In the genomic region with DNA sequence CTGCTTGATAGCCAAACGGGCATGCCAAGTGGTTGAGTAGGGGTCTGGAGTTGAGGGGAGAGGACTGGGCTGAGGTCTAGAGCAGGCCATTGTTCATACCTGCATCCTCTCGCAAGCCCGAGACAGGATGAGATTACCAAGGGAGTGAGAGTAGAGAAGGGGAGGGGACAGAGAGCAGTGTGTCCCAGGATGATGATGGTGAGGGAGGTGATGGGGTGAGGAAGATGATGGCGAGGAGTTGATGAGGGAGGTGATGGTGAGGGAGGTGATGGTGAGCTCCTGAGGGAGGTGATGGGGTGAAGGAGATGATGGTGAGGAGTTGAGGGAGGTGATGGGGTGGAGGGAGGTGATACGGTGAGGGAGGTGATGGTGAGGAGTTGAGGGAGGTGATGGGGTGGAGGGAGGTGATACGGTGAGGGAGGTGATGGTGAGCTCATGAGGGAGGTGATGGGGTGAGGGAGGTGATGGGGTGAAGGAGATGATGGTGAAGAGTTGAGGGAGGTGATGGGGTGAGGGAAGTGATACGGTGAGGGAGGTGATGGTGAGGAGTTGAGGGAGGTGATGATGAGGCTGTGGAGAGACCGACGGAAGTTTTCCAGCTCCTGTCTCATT, we compare ENCODE assay signal across 22 cellular contexts. TPM values are rescaled to one million over a fixed set of nuclear protein-coding genes. Genes with fewer than 3 reads are reported as not detected.
DNase-seq lines count a peak whose midpoint lies in the region; ATAC-seq, FAIRE-seq and TF ChIP-seq lines count a peak whose summit lies in the region.
"Had no signal": no experiment of that assay in that cellular context is flagged by ENCODE, and none has a peak within 500 bp of the region (broad histone marks: within the 10 kb centered on the region; RNA-seq: fewer than 3 reads in every experiment).

No MANE protein-coding gene starts in this region.

- peaks cover 63% of the 10 kb centered on the region for H3K4me1 Mint-ChIP-seq in activated T-cell treated with anti-CD3 and anti-CD28 coated beads, Interleukin-2, amount 50 U/mL, for 72 hours (ENCODE audit: low read depth)
- H3K4me1 Mint-ChIP-seq in activated T-cell treated with anti-CD3 and anti-CD28 coated beads, Interleukin-2, amount 50 U/mL, for 4 hours (ENCODE audit: low read depth), result peaks cover 86% of the 10 kb centered on the region
- H3K4me1 Mint-ChIP-seq in WTC11, result peaks cover 36% of the 10 kb centered on the region

- no peak overlapping the region for H4K91ac ChIP-seq in H1 (replicated peaks; ENCODE audit: insufficient read length, low read length)

- no peak overlapping the region for H3K56ac ChIP-seq in H1 (replicated peaks; ENCODE audit: insufficient read length, low read depth, low read length)

- H3K18ac ChIP-seq in H1 (ENCODE audit: extremely low read depth, low read length), result no peak overlapping the region

- no peak for TF ChIP-seq RAD21 in H1 (IDR thresholded peaks at IDR 0.05 in 1 of 2, conservative IDR thresholded peaks at IDR 0.05 in 1 of 2; ENCODE audit: low read depth in 2 of 2, low read length in 2 of 2)

- no peak for DNase-seq in activated T-cell treated with anti-CD3 and anti-CD28 coated beads, Interleukin-2, amount 50 U/mL, for 72 hours
- no peak for DNase-seq in activated T-cell treated with anti-CD3 and anti-CD28 coated beads, Interleukin-2, amount 50 U/mL, for 4 hours
- DNase-seq in WTC11 (ENCODE audit: low spot score) (no peak), H1 (ENCODE audit: low read depth in 1 of 2, low spot score in 2 of 2) (no peak), posterior vena cava (ENCODE audit: low spot score) (peak; percentile 43), CD1c-positive myeloid dendritic cell (ENCODE audit: extremely low spot score) (no peak), RKO (ENCODE audit: low spot score) (no peak)
- DNase-seq: ACHN; activated CD4-positive, alpha-beta T cell treated with anti-CD3 and anti-CD28 coated beads for 48 hours; adrenal gland; left ventricle myocardium superior; MV-4-11; NCI-H187 treated with DMSO at 0.1 percent for 48 hours; NCI-H748 treated with DMSO at 0.1 percent for 48 hours; occipital lobe; testis had no signal

- H3K23me2 ChIP-seq in H1 (ENCODE audit: low read depth, low read length), result no peaks in the 10 kb centered on the region; the same call in 1 of the 2 replicates

- no peak overlapping the region for H2AFZ ChIP-seq in H1 (ENCODE audit: low read length)
- H2AFZ ChIP-seq: GM23338 had no signal

- ATAC-seq in activated T-cell treated with anti-CD3 and anti-CD28 coated beads, Interleukin-2, amount 50 U/mL, for 72 hours (replicated peaks in 1 of 2), result no peak
- ATAC-seq in activated T-cell treated with anti-CD3 and anti-CD28 coated beads, Interleukin-2, amount 50 U/mL, for 4 hours, result no peak
- no peak for ATAC-seq in WTC11
- no peak for ATAC-seq in HG03439 (IDR thresholded peaks at IDR 0.05; ENCODE audit: unreplicated experiment)
- ATAC-seq: GM12878, left ventricle myocardium superior had no signal

- TF ChIP-seq POLR2A in H1 (IDR thresholded peaks at IDR 0.05; ENCODE audit: control extremely low read depth in 1 of 2, low read depth in 2 of 2, low read length in 2 of 2), result no peak

- H3K4me3 Mint-ChIP-seq in activated T-cell treated with anti-CD3 and anti-CD28 coated beads, Interleukin-2, amount 50 U/mL, for 72 hours, result peak overlapping the region in 1 of 2 donors; percentile 71
- H3K4me3 Mint-ChIP-seq in activated T-cell treated with anti-CD3 and anti-CD28 coated beads, Interleukin-2, amount 50 U/mL, for 4 hours, result no peak overlapping the region
- H3K4me3 Mint-ChIP-seq in WTC11, result no peak overlapping the region
- H3K4me3 Mint-ChIP-seq: CD14-positive monocyte; dendritic cell treated with granulocyte-macrophage colony-stimulating factor and Interleukin-4, amounts not matched to agents 40 ng/mL and 50 ng/mL, for 4 days; GM23338 had no signal

- FAIRE-seq in H1 (lab: Jason Lieb, UNC), result no peak
- FAIRE-seq: GM12878, TTC549 had no signal

- no peak overlapping the region; the same call in 1 of the 2 replicates for H4K8ac ChIP-seq in H1 (ENCODE audit: extremely low read depth, insufficient read depth, low read length)

- WGBS in H1 (ENCODE audit: extremely low coverage in 1 of 2, insufficient coverage in 1 of 2, insufficient read length in 1 of 2, insufficient replicate concordance in 2 of 2, low coverage in 1 of 2, low lambda C conversion rate in 2 of 2, missing lambda C conversion rate in 1 of 2), 2 experiments, result 86 to 100% methylated on average over 4 to 7 of the region's 9 CpGs

- no peak overlapping the region for H3K23ac ChIP-seq in H1 (ENCODE audit: insufficient read length)

- no peak overlapping the region; the same call in 1 of the 2 replicates for H2BK5ac ChIP-seq in H1 (ENCODE audit: low read depth, low read length)

- CTCF ChIA-PET in WTC11 (lab: Charles Lee) (interaction anchor here (1.2 to 2.3 kb wide), 4 partner anchors 30 to 352 kb away, joined by 4 to 9 read pairs (median 7); no protein-coding TSS in a partner anchor), H1 (lab: Charles Lee; ENCODE audit: partially characterized antibody) (interaction anchor here (0.6 to 3.1 kb wide), 10 partner anchors 12 to 311 kb away, joined by 3 to 12 read pairs (median 3); no protein-coding TSS in a partner anchor)

- intact Hi-C loops in posterior vena cava (cut with DNase I), result no loop called here

- H3K27me3 ChIP-seq in H1 (replicated peaks in 1 of 4; ENCODE audit: control insufficient read depth in 3 of 4, extremely low read depth in 1 of 4, insufficient read depth in 3 of 4, low read length in 3 of 4), result no peaks in the 10 kb centered on the region
- H3K27me3 ChIP-seq: adrenal gland, testis had no signal

- peaks cover 44% of the 10 kb centered on the region for H3K79me1 ChIP-seq in H1 (ENCODE audit: low read depth, low read length)

- H3K36me3 Mint-ChIP-seq in activated T-cell treated with anti-CD3 and anti-CD28 coated beads, Interleukin-2, amount 50 U/mL, for 72 hours (ENCODE audit: insufficient read depth in 2 of 2), result peaks cover 0 to 4% of the 10 kb centered on the region in 2 donors
- peaks cover 7% of the 10 kb centered on the region for H3K36me3 Mint-ChIP-seq in activated T-cell treated with anti-CD3 and anti-CD28 coated beads, Interleukin-2, amount 50 U/mL, for 4 hours (ENCODE audit: insufficient read depth)
- peaks cover 3% of the 10 kb centered on the region; the same call in 1 of the 2 replicates for H3K36me3 Mint-ChIP-seq in WTC11

- peaks cover 35 to 44% of the 10 kb centered on the region in 2 experiments for H4K20me1 ChIP-seq in H1 (replicated peaks in 1 of 2; ENCODE audit: control insufficient read depth in 1 of 2, insufficient read depth in 2 of 2, low read length in 2 of 2)

- H3K9me3 Mint-ChIP-seq in activated T-cell treated with anti-CD3 and anti-CD28 coated beads, Interleukin-2, amount 50 U/mL, for 72 hours, result no peaks in the 10 kb centered on the region
- H3K9me3 Mint-ChIP-seq in activated T-cell treated with anti-CD3 and anti-CD28 coated beads, Interleukin-2, amount 50 U/mL, for 4 hours, result no peaks in the 10 kb centered on the region
- no peaks in the 10 kb centered on the region for H3K9me3 Mint-ChIP-seq in WTC11
- H3K9me3 Mint-ChIP-seq: CD14-positive monocyte; dendritic cell treated with granulocyte-macrophage colony-stimulating factor and Interleukin-4, amounts not matched to agents 40 ng/mL and 50 ng/mL, for 4 days; GM23338 had no signal

- POLR2A ChIA-PET in WTC11 (lab: Charles Lee) (no interaction called here), H1 (lab: Charles Lee; ENCODE audit: partially characterized antibody) (interaction anchor here (1.1 to 1.3 kb wide), 2 partner anchors 16 to 30 kb away, joined by 3 read pairs; no protein-coding TSS in a partner anchor)

- H3K27ac Mint-ChIP-seq in activated T-cell treated with anti-CD3 and anti-CD28 coated beads, Interleukin-2, amount 50 U/mL, for 72 hours, result peak overlapping the region; percentile 69
- peak overlapping the region; percentile 47; the same call in 1 of the 2 replicates for H3K27ac Mint-ChIP-seq in WTC11
- H3K27ac Mint-ChIP-seq: GM23338 had no signal

- H2BK12ac ChIP-seq in H1 (ENCODE audit: low read depth, low read length), result no peak overlapping the region

- peak overlapping the region; percentile 39; the same call in 1 of the 2 replicates for H2AK5ac ChIP-seq in H1 (ENCODE audit: low read depth, low read length)

- no peak overlapping the region for H3K14ac ChIP-seq in H1 (ENCODE audit: insufficient read length)

- H2BK120ac ChIP-seq in H1 (replicated peaks; ENCODE audit: low read depth, low read length), result no peak overlapping the region

- H2BK20ac ChIP-seq in H1 (ENCODE audit: low read length), result no peak overlapping the region

- peak overlapping the region; percentile 80 for H3K4ac ChIP-seq in H1 (replicated peaks; ENCODE audit: insufficient read length, low read depth, low read length)

- H3K79me2 ChIP-seq in H1 (ENCODE audit: control insufficient read depth in 1 of 2, insufficient read depth in 2 of 2, low read length in 2 of 2), result peaks cover 5 to 90% of the 10 kb centered on the region in 2 experiments; a peak in 3 of 4 replicates

- no peak overlapping the region for H3K4me2 ChIP-seq in H1 (ENCODE audit: insufficient read depth in 1 of 2, low read depth in 2 of 2, low read length in 2 of 2)
- H3K4me2 ChIP-seq: GM23338 had no signal

- no peak for TF ChIP-seq EP300 in H1 (IDR thresholded peaks at IDR 0.05; ENCODE audit: borderline replicate concordance in 1 of 2, low read depth in 2 of 2, low read length in 2 of 2)

- TF ChIP-seq CTCF in WTC11 (IDR thresholded peaks at IDR 0.05), result no peak
- no peak for TF ChIP-seq CTCF in H1 (IDR thresholded peaks at IDR 0.05; ENCODE audit: control extremely low read depth in 1 of 3, insufficient read depth in 1 of 3, low read depth in 1 of 3, low read length in 3 of 3)

- H2BK15ac ChIP-seq in H1 (ENCODE audit: low read length), result no peak overlapping the region

- no peaks in the 10 kb centered on the region for H3K36me3 ChIP-seq in H1 (ENCODE audit: control insufficient read depth in 2 of 4, insufficient read depth in 4 of 4, low read length in 3 of 4)
- H3K36me3 ChIP-seq: adrenal gland had no signal

- H3K4me1 ChIP-seq in H1 (replicated peaks in 1 of 4; ENCODE audit: control insufficient read depth in 3 of 4, insufficient read depth in 4 of 4, low read length in 3 of 4), result peaks cover 2 to 10% (median 7%) of the 10 kb centered on the region in 4 experiments; a peak in 5 of 7 replicates

- no peaks in the 10 kb centered on the region for H3K9me3 ChIP-seq in H1 (ENCODE audit: insufficient read depth in 2 of 2, low read depth in 1 of 2, low read length in 1 of 2)
- H3K9me3 ChIP-seq: adrenal gland, testis had no signal

- no peak overlapping the region for H3K27ac ChIP-seq in H1 (ENCODE audit: low read depth, low read length)
- H3K27ac ChIP-seq: adrenal gland, testis had no signal

- H3K27me3 Mint-ChIP-seq in activated T-cell treated with anti-CD3 and anti-CD28 coated beads, Interleukin-2, amount 50 U/mL, for 72 hours (ENCODE audit: low read depth), result no peaks in the 10 kb centered on the region
- no peaks in the 10 kb centered on the region for H3K27me3 Mint-ChIP-seq in activated T-cell treated with anti-CD3 and anti-CD28 coated beads, Interleukin-2, amount 50 U/mL, for 4 hours (ENCODE audit: low read depth)
- no peaks in the 10 kb centered on the region for H3K27me3 Mint-ChIP-seq in WTC11 (ENCODE audit: low read depth)
- H3K27me3 Mint-ChIP-seq: dendritic cell treated with granulocyte-macrophage colony-stimulating factor and Interleukin-4, amounts not matched to agents 40 ng/mL and 50 ng/mL, for 4 days had no signal

- H3K9ac ChIP-seq in H1 (replicated peaks in 1 of 4; ENCODE audit: extremely low read depth in 1 of 4, low read depth in 3 of 4, low read length in 3 of 4), result no peak overlapping the region

- H4K5ac ChIP-seq in H1 (ENCODE audit: insufficient read length, low read depth, low read length), result no peak overlapping the region

- H3K4me3 ChIP-seq in H1 (ENCODE audit: extremely low read depth in 1 of 4, insufficient read depth in 2 of 4, low read depth in 3 of 4, low read length in 4 of 4), result no peak overlapping the region
- H3K4me3 ChIP-seq: adrenal gland, GM12878, GM23338, testis had no signal

RNA-seq across cellular contexts. Expression of a gene that starts 6.4 kb away (rescaled TPM):
- total RNA-seq in activated T-cell treated with anti-CD3 and anti-CD28 coated beads, Interleukin-2, amount 50 U/mL, for 72 hours, result 10 to 100 TPM; 12.9 to 14.1 TPM
- total RNA-seq in activated T-cell treated with anti-CD3 and anti-CD28 coated beads, Interleukin-2, amount 50 U/mL, for 4 hours, result 10 to 100 TPM; 11.4 to 13.2 (median 12.0) TPM
- total RNA-seq in WTC11 (2021) (18.8 to 22.1 TPM (median 21.2 TPM) in 3 replicates), posterior vena cava (10 to 100 TPM; 24.1 to 30.4 TPM)
- total RNA-seq in H1 (2021; fragmentation: NEBNext Ultra II Directional; extraction: Animal tissue kit (Norgen Biotek cat#: 25700)), result 18.2 and 19.0 TPM in 2 replicates
- polyA plus RNA-seq in H1 (2011; rRNA removed), result 7.3 and 8.6 TPM in 2 replicates
- polyA plus RNA-seq in H1 (2011; cell fraction: cytosol; rRNA removed), result 11.3 TPM
- polyA plus RNA-seq in H1 (2011; cell fraction: nucleus; rRNA removed), result 10.5 TPM
- polyA plus RNA-seq in H1 (2012, experiment 1 of 2), result 9.2 to 13.3 TPM (median 11.6 TPM) in 4 replicates
- 1.0 TPM for polyA plus RNA-seq in H1 (2012, experiment 2 of 2)
- 13.3 TPM for polyA plus RNA-seq in H1 (2013, experiment 1 of 2)
- polyA plus RNA-seq in H1 (2013, experiment 2 of 2), result 13.7 TPM
- 15.0 and 16.7 TPM in 2 replicates for polyA minus RNA-seq in H1 (2011; rRNA and poly(A)+ RNA removed)
- polyA minus RNA-seq in H1 (2011; cell fraction: cytosol; rRNA and poly(A)+ RNA removed), result 9.5 TPM
- polyA minus RNA-seq in H1 (2011; cell fraction: nucleus; rRNA and poly(A)+ RNA removed), result 15.6 TPM
